12 cellular contexts compared by ENCODE assay signal in genomic region chr3:195033531-195034091, GRCh38.
A peak's percentile ranks its signal among the peaks of the same experiment; 100 is the strongest.
DNase-seq lines count a peak whose midpoint lies in the region; ATAC-seq and TF ChIP-seq lines count a peak whose summit lies in the region.
"Had no signal": no experiment of that assay in that cellular context is flagged by ENCODE, and none has a peak within 500 bp of the region (broad histone marks: within the 10 kb centered on the region; RNA-seq: fewer than 3 reads in every experiment).

No MANE protein-coding gene starts in this region.

- no peak overlapping the region for H3K4me3 ChIP-seq in trophoblast cell (ENCODE audit: low read depth, low read length)
- H3K4me3 ChIP-seq: smooth muscle cell had no signal

- H3K27ac ChIP-seq in epithelial cell of prostate: peak overlapping the region; percentile 91
- no peak overlapping the region for H3K27ac ChIP-seq in trophoblast cell (ENCODE audit: low read depth, low read length)
- H3K27ac ChIP-seq in CD4-positive, alpha-beta T cell (ENCODE audit: low read depth, low read length): no peak overlapping the region

- no peaks in the 10 kb centered on the region for H3K36me3 Mint-ChIP-seq in chondrocyte (ENCODE audit: low read depth)
- H3K36me3 Mint-ChIP-seq in CD4-positive, alpha-beta T cell (ENCODE audit: low read depth): no peaks in the 10 kb centered on the region

- no peak overlapping the region for H3K4ac ChIP-seq in trophoblast cell (ENCODE audit: low read depth, low read length)

- H2BK12ac ChIP-seq in trophoblast cell (ENCODE audit: low read length): peak overlapping the region; percentile 32

- no peak overlapping the region for H3K4me2 ChIP-seq in trophoblast cell (ENCODE audit: low read length)
- H3K4me2 ChIP-seq: smooth muscle cell had no signal

- H3K9me3 ChIP-seq in trophoblast cell (ENCODE audit: insufficient read depth, low read depth, low read length): no peaks in the 10 kb centered on the region
- H3K9me3 ChIP-seq in CD4-positive, alpha-beta T cell (ENCODE audit: control insufficient read depth, low read length): no peaks in the 10 kb centered on the region

- ATAC-seq in CD4-positive, alpha-beta T cell (ENCODE audit: poor library complexity): no peak

- no peaks in the 10 kb centered on the region for H3K27me3 Mint-ChIP-seq in chondrocyte (ENCODE audit: low read depth)
- no peaks in the 10 kb centered on the region for H3K27me3 Mint-ChIP-seq in CD4-positive, alpha-beta T cell

- in situ Hi-C loops in GM13977 (cut with MboI; ENCODE audit: low pct_unique_long_range_greater_than_20kb, low sequenced_read_pairs, unreplicated experiment): no loop called here

- H3K79me1 ChIP-seq in trophoblast cell (ENCODE audit: low read length): peaks cover 10% of the 10 kb centered on the region

- H3K4me1 ChIP-seq in trophoblast cell (ENCODE audit: control insufficient read depth in 1 of 2, insufficient read depth in 2 of 2, low read length in 2 of 2): peaks cover 30% of the 10 kb centered on the region in 2 experiments

- H3K79me2 ChIP-seq in trophoblast cell (ENCODE audit: control insufficient read depth, insufficient read depth, low read length, poor library complexity): no peaks in the 10 kb centered on the region

- no peak overlapping the region for H3K23ac ChIP-seq in trophoblast cell (ENCODE audit: low read length)

- no peaks in the 10 kb centered on the region for H3K36me3 ChIP-seq in trophoblast cell (ENCODE audit: control insufficient read depth in 1 of 2, insufficient read depth in 2 of 2, low read length in 2 of 2)

- no peak overlapping the region for H2BK120ac ChIP-seq in trophoblast cell (ENCODE audit: insufficient read depth, low read length, poor library complexity)

- H3K9me3 Mint-ChIP-seq in chondrocyte (ENCODE audit: low read depth): peaks cover 6% of the 10 kb centered on the region
- no peaks in the 10 kb centered on the region for H3K9me3 Mint-ChIP-seq in CD4-positive, alpha-beta T cell

- intact Hi-C loops in CD4-positive, alpha-beta T cell (cut with DNase I, micrococcal nuclease): no loop called here

- POLR2A ChIA-PET in CD4-positive, alpha-beta T cell (lab: Charles Lee): no interaction called here

- H2AK5ac ChIP-seq in trophoblast cell (ENCODE audit: low read length): no peak overlapping the region

- no CpG with 5 or more reads among the region's 12 CpGs for WGBS in trophoblast cell (ENCODE audit: extremely low coverage, insufficient coverage, insufficient read length)

- no peak overlapping the region for H3K27ac Mint-ChIP-seq in chondrocyte (ENCODE audit: unreplicated experiment)
- no peak overlapping the region for H3K27ac Mint-ChIP-seq in CD4-positive, alpha-beta T cell

- peak overlapping the region; percentile 32 for H4K91ac ChIP-seq in trophoblast cell (ENCODE audit: low read depth, low read length)

- H2AFZ ChIP-seq in trophoblast cell (ENCODE audit: insufficient read depth, low read length, poor library complexity): no peak overlapping the region

- no peaks in the 10 kb centered on the region for H3K27me3 ChIP-seq in trophoblast cell (ENCODE audit: insufficient read depth, low read length)
- no peaks in the 10 kb centered on the region for H3K27me3 ChIP-seq in CD4-positive, alpha-beta T cell (ENCODE audit: control insufficient read depth, insufficient read depth, low read length)

- no peak overlapping the region for H2BK5ac ChIP-seq in trophoblast cell (ENCODE audit: low read depth, low read length, poor library complexity)

- H3K9ac ChIP-seq in trophoblast cell (ENCODE audit: low read length): no peak overlapping the region

- no peak overlapping the region for H4K8ac ChIP-seq in trophoblast cell (ENCODE audit: low read depth, low read length)

- no peak overlapping the region for H4K12ac ChIP-seq in trophoblast cell (ENCODE audit: low read depth, low read length)

- CTCF ChIA-PET in CD4-positive, alpha-beta T cell (lab: Charles Lee): no interaction called here

- no peak overlapping the region for H3K14ac ChIP-seq in trophoblast cell (ENCODE audit: low read length)

- H3K4me1 Mint-ChIP-seq in chondrocyte (ENCODE audit: low read depth): peaks cover 23% of the 10 kb centered on the region
- H3K4me1 Mint-ChIP-seq in CD4-positive, alpha-beta T cell (ENCODE audit: low read depth): no peaks in the 10 kb centered on the region

- no peak for TF ChIP-seq CTCF in GM13977 (IDR thresholded peaks at IDR 0.05; ENCODE audit: extremely low read depth, insufficient read depth, missing control alignments)
- TF ChIP-seq CTCF in chondrocyte (IDR thresholded peaks at IDR 0.05): no peak
- TF ChIP-seq CTCF in CD4-positive, alpha-beta T cell (IDR thresholded peaks at IDR 0.05): no peak

- DNase-seq in GM13977 (ENCODE audit: low spot score) (peak; percentile 55), NCI-H748 (lab: John Stamatoyannopoulos, UW; ENCODE audit: unreplicated experiment) (peak; percentile 71), epithelial cell of prostate (ENCODE audit: low read depth, low spot score) (no peak), trophoblast cell (peak in 1 of 2 donors; percentile 48), nucleus accumbens (lab: John Stamatoyannopoulos, UW) (no peak), GM03348 (ENCODE audit: low spot score) (no peak), chondrocyte (ENCODE audit: low spot score) (no peak)
- no peak for DNase-seq in CD4-positive, alpha-beta T cell
- DNase-seq: activated CD4-positive, alpha-beta T cell treated with anti-CD3 and anti-CD28 coated beads, Interleukin-2, amount 50 U/mL, for 1 hour; DMS 273 treated with DMSO at 0.1 percent for 48 hours; NCI-H2171 had no signal

- H3K18ac ChIP-seq in trophoblast cell (ENCODE audit: low read length): no peak overlapping the region

- no peak overlapping the region for H3K4me3 Mint-ChIP-seq in chondrocyte (ENCODE audit: unreplicated experiment)
- no peak overlapping the region for H3K4me3 Mint-ChIP-seq in CD4-positive, alpha-beta T cell

Comparison
In these comparisons a context has a peak if more than half of its experiments do, and no peak if none do; other contexts are left out.
1. DNase-seq: peak in GM13977 (single experiment) and NCI-H748 (single experiment); none in epithelial cell of prostate (single experiment), nucleus accumbens (0 of 56), GM03348 (single experiment), chondrocyte (single experiment) and CD4-positive, alpha-beta T cell (0 of 10).